In genomic region chr13:38824342-38824741, GRCh38 we compare ENCODE assay signal across 12 cellular contexts.
DNase-seq lines count a peak whose midpoint lies in the region; ATAC-seq lines count a peak whose summit lies in the region.
"Had no signal": no experiment of that assay in that cellular context is flagged by ENCODE, and none has a peak within 500 bp of the region (broad histone marks: within the 10 kb centered on the region; RNA-seq: fewer than 3 reads in every experiment).

No MANE protein-coding gene starts in this region.

- H3K9me3 Mint-ChIP-seq in activated T-cell treated with anti-CD3 and anti-CD28 coated beads, Interleukin-2, amount 50 U/mL, for 72 hours, result no peaks in the 10 kb centered on the region
- no peaks in the 10 kb centered on the region for H3K9me3 Mint-ChIP-seq in activated T-cell treated with anti-CD3 and anti-CD28 coated beads, Interleukin-2, amount 50 U/mL, for 24 hours
- H3K9me3 Mint-ChIP-seq: central memory CD8-positive, alpha-beta T cell had no signal

- peak; percentile 80 to 91 for ATAC-seq in activated T-cell treated with anti-CD3 and anti-CD28 coated beads, Interleukin-2, amount 50 U/mL, for 72 hours (replicated peaks in 1 of 2)
- ATAC-seq in GM21526 (IDR thresholded peaks at IDR 0.05; ENCODE audit: low FRiP score, unreplicated experiment) (peak; percentile 73), HG03469 (IDR thresholded peaks at IDR 0.05; ENCODE audit: unreplicated experiment) (peak; percentile 66)

- no peaks in the 10 kb centered on the region for H3K36me3 ChIP-seq in effector memory CD4-positive, alpha-beta T cell (ENCODE audit: control insufficient read depth, insufficient read depth, low read length)
- H3K36me3 ChIP-seq: esophagus squamous epithelium had no signal

- peak; percentile 10 to 12 for DNase-seq in activated T-cell treated with anti-CD3 and anti-CD28 coated beads, Interleukin-2, amount 50 U/mL, for 72 hours
- no peak for DNase-seq in activated T-cell treated with anti-CD3 and anti-CD28 coated beads, Interleukin-2, amount 50 U/mL, for 24 hours
- DNase-seq in renal cortical epithelial cell (ENCODE audit: low read depth), result peak; percentile 27
- no peak for DNase-seq in effector memory CD4-positive, alpha-beta T cell
- DNase-seq in cerebellar cortex (ENCODE audit: low spot score), result no peak
- DNase-seq in T-helper 9 cell, result no peak
- DNase-seq: activated T-cell treated with anti-CD3 and anti-CD28 coated beads, Interleukin-2, amount 50 U/mL, for 1 hour; esophagus squamous epithelium; NCI-H345 had no signal

- no peaks in the 10 kb centered on the region for H3K4me1 Mint-ChIP-seq in activated T-cell treated with anti-CD3 and anti-CD28 coated beads, Interleukin-2, amount 50 U/mL, for 72 hours (ENCODE audit: low read depth)
- no peaks in the 10 kb centered on the region for H3K4me1 Mint-ChIP-seq in activated T-cell treated with anti-CD3 and anti-CD28 coated beads, Interleukin-2, amount 50 U/mL, for 24 hours (ENCODE audit: low read depth)
- H3K4me1 Mint-ChIP-seq: central memory CD8-positive, alpha-beta T cell had no signal

- no peaks in the 10 kb centered on the region for H3K27me3 Mint-ChIP-seq in activated T-cell treated with anti-CD3 and anti-CD28 coated beads, Interleukin-2, amount 50 U/mL, for 72 hours (ENCODE audit: low read depth)
- peaks cover 10% of the 10 kb centered on the region for H3K27me3 Mint-ChIP-seq in activated T-cell treated with anti-CD3 and anti-CD28 coated beads, Interleukin-2, amount 50 U/mL, for 24 hours
- H3K27me3 Mint-ChIP-seq: central memory CD8-positive, alpha-beta T cell had no signal

- no peak overlapping the region for H3K27ac ChIP-seq in effector memory CD4-positive, alpha-beta T cell (ENCODE audit: insufficient read depth, low read length, poor library complexity, severe bottlenecking)
- H3K27ac ChIP-seq: esophagus squamous epithelium had no signal

- no peak overlapping the region for H3K27ac Mint-ChIP-seq in activated T-cell treated with anti-CD3 and anti-CD28 coated beads, Interleukin-2, amount 50 U/mL, for 72 hours
- H3K27ac Mint-ChIP-seq in activated T-cell treated with anti-CD3 and anti-CD28 coated beads, Interleukin-2, amount 50 U/mL, for 24 hours, result no peak overlapping the region

- H3K36me3 Mint-ChIP-seq in activated T-cell treated with anti-CD3 and anti-CD28 coated beads, Interleukin-2, amount 50 U/mL, for 72 hours (ENCODE audit: insufficient read depth in 2 of 2), result no peaks in the 10 kb centered on the region
- H3K36me3 Mint-ChIP-seq in activated T-cell treated with anti-CD3 and anti-CD28 coated beads, Interleukin-2, amount 50 U/mL, for 24 hours (ENCODE audit: low read depth), result no peaks in the 10 kb centered on the region

- H3K4me1 ChIP-seq in effector memory CD4-positive, alpha-beta T cell (ENCODE audit: control insufficient read depth, insufficient read depth, low read length, poor library complexity, severe bottlenecking), result no peaks in the 10 kb centered on the region
- H3K4me1 ChIP-seq: esophagus squamous epithelium had no signal

- H3K27me3 ChIP-seq in effector memory CD4-positive, alpha-beta T cell (replicated peaks; ENCODE audit: control insufficient read depth, insufficient read depth, low read length, poor library complexity, severe bottlenecking), result no peaks in the 10 kb centered on the region
- H3K27me3 ChIP-seq: esophagus squamous epithelium had no signal

- H3K4me3 ChIP-seq in effector memory CD4-positive, alpha-beta T cell (ENCODE audit: insufficient read depth, low read depth, low read length, poor library complexity, severe bottlenecking), result no peak overlapping the region
- H3K4me3 ChIP-seq: esophagus squamous epithelium had no signal

- no peaks in the 10 kb centered on the region for H3K9me3 ChIP-seq in effector memory CD4-positive, alpha-beta T cell (ENCODE audit: control insufficient read depth, low read length)
- H3K9me3 ChIP-seq: esophagus squamous epithelium had no signal

- no peak overlapping the region for H3K4me3 Mint-ChIP-seq in activated T-cell treated with anti-CD3 and anti-CD28 coated beads, Interleukin-2, amount 50 U/mL, for 72 hours
- no peak overlapping the region for H3K4me3 Mint-ChIP-seq in activated T-cell treated with anti-CD3 and anti-CD28 coated beads, Interleukin-2, amount 50 U/mL, for 24 hours
- H3K4me3 Mint-ChIP-seq: central memory CD8-positive, alpha-beta T cell had no signal

Comparison
In these comparisons a context has a peak if more than half of its experiments do, and no peak if none do; other contexts are left out.
1. DNase-seq: peak in activated T-cell treated with anti-CD3 and anti-CD28 coated beads, Interleukin-2, amount 50 U/mL, for 72 hours (2 of 2) and renal cortical epithelial cell (single experiment); none in activated T-cell treated with anti-CD3 and anti-CD28 coated beads, Interleukin-2, amount 50 U/mL, for 24 hours (single experiment), effector memory CD4-positive, alpha-beta T cell (0 of 3), cerebellar cortex (single experiment) and T-helper 9 cell (single experiment).
2. Peak in every context shown above with its lines, with median percentiles within 50 percentile points of each other: ATAC-seq.